Comparison of ENCODE assay signal across 1 cellular context in the genomic region with DNA sequence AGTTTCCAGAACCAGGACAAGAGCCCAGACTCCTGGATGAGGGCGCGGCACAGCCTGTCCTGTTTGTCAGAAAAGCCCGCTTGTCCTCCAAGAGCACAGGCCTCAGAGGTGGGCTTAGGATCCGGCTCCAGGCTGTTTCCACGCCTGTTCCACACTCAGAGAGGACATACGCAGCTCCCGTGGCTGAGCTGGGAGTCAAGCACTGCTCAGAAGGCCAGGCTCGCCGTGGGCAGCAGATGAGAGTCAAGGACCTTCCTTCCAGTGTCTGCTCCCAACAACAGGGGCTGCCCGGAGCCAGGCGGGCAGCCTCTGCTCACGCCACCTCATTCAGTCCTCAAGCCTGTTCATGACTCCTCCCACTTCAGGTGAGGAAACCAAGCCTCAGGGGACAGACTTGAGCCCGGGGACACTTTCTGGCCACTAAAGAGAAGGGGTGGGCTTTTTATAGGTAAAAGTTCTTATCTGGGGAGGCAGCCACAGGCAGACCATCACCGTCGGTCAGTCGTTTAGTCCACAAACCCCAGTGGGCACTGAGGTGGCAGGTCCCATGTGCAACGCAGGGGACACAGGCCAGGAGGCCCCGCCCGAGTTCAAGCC.
TF ChIP-seq lines count a peak whose summit lies in the region.

No MANE protein-coding gene starts in this region.

TF ChIP-seq in K562, 482 proteins besides CTCF, POLR2A, EP300 and RAD21:
- TF ChIP-seq KLF1 (tag; IDR thresholded peaks at IDR 0.05) (no peak), POLR2AphosphoS2 (IDR thresholded peaks at IDR 0.05; ENCODE audit: low read length) (no peak), ZNF140 (CRISPR knock-in tag; IDR thresholded peaks at IDR 0.05) (no peak)
